Comparison of ENCODE assay signal across 1 cellular context in genomic region chr3:15375461-15376000, GRCh38.
A peak's percentile ranks its signal among the peaks of the same experiment; 100 is the strongest.
TF ChIP-seq lines count a peak whose summit lies in the region.

No MANE protein-coding gene starts in this region.

TF ChIP-seq in K562, 482 proteins besides CTCF, POLR2A, EP300 and RAD21 (continued from another document and continues in another):
- TF ChIP-seq, protein P1, sequence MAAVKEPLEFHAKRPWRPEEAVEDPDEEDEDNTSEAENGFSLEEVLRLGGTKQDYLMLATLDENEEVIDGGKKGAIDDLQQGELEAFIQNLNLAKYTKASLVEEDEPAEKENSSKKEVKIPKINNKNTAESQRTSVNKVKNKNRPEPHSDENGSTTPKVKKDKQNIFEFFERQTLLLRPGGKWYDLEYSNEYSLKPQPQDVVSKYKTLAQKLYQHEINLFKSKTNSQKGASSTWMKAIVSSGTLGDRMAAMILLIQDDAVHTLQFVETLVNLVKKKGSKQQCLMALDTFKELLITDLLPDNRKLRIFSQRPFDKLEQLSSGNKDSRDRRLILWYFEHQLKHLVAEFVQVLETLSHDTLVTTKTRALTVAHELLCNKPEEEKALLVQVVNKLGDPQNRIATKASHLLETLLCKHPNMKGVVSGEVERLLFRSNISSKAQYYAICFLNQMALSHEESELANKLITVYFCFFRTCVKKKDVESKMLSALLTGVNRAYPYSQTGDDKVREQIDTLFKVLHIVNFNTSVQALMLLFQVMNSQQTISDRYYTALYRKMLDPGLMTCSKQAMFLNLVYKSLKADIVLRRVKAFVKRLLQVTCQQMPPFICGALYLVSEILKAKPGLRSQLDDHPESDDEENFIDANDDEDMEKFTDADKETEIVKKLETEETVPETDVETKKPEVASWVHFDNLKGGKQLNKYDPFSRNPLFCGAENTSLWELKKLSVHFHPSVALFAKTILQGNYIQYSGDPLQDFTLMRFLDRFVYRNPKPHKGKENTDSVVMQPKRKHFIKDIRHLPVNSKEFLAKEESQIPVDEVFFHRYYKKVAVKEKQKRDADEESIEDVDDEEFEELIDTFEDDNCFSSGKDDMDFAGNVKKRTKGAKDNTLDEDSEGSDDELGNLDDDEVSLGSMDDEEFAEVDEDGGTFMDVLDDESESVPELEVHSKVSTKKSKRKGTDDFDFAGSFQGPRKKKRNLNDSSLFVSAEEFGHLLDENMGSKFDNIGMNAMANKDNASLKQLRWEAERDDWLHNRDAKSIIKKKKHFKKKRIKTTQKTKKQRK (IDR thresholded peaks at IDR 0.05; ENCODE audit: borderline replicate concordance, low read depth, low read length) = no peak
- TF ChIP-seq ZFP91 (CRISPR knock-in tag; IDR thresholded peaks at IDR 0.05) (no peak), MCM5 (IDR thresholded peaks at IDR 0.05; ENCODE audit: low read depth) (no peak), XRCC3 (IDR thresholded peaks at IDR 0.05) (no peak), MCM7 (IDR thresholded peaks at IDR 0.05) (no peak), DACH1 (IDR thresholded peaks at IDR 0.05; ENCODE audit: partially characterized antibody) (no peak), DPF2 (IDR thresholded peaks at IDR 0.05) (peak; percentile 38), DNMT1 (IDR thresholded peaks at IDR 0.05) (no peak), PHB (CRISPR knock-in tag; IDR thresholded peaks at IDR 0.05) (no peak), BCLAF1 (IDR thresholded peaks at IDR 0.05; ENCODE audit: borderline replicate concordance in 1 of 2, control insufficient read depth in 1 of 2, low read depth in 2 of 2, low read length in 1 of 2) (no peak), ZNF609 (CRISPR knock-in tag; IDR thresholded peaks at IDR 0.05; ENCODE audit: borderline replicate concordance) (no peak), ZNF384 (IDR thresholded peaks at IDR 0.05; ENCODE audit: low read depth, low read length) (no peak), MTA1 (IDR thresholded peaks at IDR 0.05; ENCODE audit: borderline replicate concordance) (no peak), ZNF668 (CRISPR knock-in tag; IDR thresholded peaks at IDR 0.05) (no peak), ATF1 (CRISPR knock-in tag; IDR thresholded peaks at IDR 0.05) (no peak), ATF1 (tag; IDR thresholded peaks at IDR 0.05) (no peak), ZBTB11 (CRISPR knock-in tag; IDR thresholded peaks at IDR 0.05) (no peak), NR1H2 (CRISPR knock-in tag; IDR thresholded peaks at IDR 0.05) (no peak), ZNF785 (CRISPR knock-in tag; IDR thresholded peaks at IDR 0.05) (no peak), ARID1B (IDR thresholded peaks at IDR 0.05) (peak; percentile 22; the same call in 1 of the 2 replicates), RUNX1 (IDR thresholded peaks at IDR 0.05; ENCODE audit: low read depth) (no peak), HMGXB4 (CRISPR knock-in tag; IDR thresholded peaks at IDR 0.05) (no peak), HMGN3 (IDR thresholded peaks at IDR 0.05; ENCODE audit: borderline replicate concordance, extremely low read depth, insufficient read length, low read depth, low read length) (no peak), KDM4B (IDR thresholded peaks at IDR 0.05; ENCODE audit: borderline replicate concordance in 2 of 2, low read depth in 1 of 2) (no peak)
- TF ChIP-seq, protein P2, sequence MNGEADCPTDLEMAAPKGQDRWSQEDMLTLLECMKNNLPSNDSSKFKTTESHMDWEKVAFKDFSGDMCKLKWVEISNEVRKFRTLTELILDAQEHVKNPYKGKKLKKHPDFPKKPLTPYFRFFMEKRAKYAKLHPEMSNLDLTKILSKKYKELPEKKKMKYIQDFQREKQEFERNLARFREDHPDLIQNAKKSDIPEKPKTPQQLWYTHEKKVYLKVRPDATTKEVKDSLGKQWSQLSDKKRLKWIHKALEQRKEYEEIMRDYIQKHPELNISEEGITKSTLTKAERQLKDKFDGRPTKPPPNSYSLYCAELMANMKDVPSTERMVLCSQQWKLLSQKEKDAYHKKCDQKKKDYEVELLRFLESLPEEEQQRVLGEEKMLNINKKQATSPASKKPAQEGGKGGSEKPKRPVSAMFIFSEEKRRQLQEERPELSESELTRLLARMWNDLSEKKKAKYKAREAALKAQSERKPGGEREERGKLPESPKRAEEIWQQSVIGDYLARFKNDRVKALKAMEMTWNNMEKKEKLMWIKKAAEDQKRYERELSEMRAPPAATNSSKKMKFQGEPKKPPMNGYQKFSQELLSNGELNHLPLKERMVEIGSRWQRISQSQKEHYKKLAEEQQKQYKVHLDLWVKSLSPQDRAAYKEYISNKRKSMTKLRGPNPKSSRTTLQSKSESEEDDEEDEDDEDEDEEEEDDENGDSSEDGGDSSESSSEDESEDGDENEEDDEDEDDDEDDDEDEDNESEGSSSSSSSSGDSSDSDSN (IDR thresholded peaks at IDR 0.05; ENCODE audit: borderline replicate concordance in 1 of 2, low read depth in 2 of 2, low read length in 2 of 2) = no peak
- TF ChIP-seq, protein P3, sequence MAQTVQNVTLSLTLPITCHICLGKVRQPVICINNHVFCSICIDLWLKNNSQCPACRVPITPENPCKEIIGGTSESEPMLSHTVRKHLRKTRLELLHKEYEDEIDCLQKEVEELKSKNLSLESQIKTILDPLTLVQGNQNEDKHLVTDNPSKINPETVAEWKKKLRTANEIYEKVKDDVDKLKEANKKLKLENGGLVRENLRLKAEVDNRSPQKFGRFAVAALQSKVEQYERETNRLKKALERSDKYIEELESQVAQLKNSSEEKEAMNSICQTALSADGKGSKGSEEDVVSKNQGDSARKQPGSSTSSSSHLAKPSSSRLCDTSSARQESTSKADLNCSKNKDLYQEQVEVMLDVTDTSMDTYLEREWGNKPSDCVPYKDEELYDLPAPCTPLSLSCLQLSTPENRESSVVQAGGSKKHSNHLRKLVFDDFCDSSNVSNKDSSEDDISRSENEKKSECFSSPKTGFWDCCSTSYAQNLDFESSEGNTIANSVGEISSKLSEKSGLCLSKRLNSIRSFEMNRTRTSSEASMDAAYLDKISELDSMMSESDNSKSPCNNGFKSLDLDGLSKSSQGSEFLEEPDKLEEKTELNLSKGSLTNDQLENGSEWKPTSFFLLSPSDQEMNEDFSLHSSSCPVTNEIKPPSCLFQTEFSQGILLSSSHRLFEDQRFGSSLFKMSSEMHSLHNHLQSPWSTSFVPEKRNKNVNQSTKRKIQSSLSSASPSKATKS (CRISPR knock-in tag; IDR thresholded peaks at IDR 0.05) = no peak
- TF ChIP-seq, protein P4, sequence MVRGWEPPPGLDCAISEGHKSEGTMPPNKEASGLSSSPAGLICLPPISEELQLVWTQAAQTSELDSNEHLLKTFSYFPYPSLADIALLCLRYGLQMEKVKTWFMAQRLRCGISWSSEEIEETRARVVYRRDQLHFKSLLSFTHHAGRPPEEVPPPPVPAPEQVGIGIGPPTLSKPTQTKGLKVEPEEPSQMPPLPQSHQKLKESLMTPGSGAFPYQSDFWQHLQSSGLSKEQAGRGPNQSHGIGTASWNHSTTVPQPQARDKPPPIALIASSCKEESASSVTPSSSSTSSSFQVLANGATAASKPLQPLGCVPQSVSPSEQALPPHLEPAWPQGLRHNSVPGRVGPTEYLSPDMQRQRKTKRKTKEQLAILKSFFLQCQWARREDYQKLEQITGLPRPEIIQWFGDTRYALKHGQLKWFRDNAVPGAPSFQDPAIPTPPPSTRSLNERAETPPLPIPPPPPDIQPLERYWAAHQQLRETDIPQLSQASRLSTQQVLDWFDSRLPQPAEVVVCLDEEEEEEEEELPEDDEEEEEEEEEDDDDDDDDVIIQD (CRISPR knock-in tag; IDR thresholded peaks at IDR 0.05) = no peak
- TF ChIP-seq, protein P5, sequence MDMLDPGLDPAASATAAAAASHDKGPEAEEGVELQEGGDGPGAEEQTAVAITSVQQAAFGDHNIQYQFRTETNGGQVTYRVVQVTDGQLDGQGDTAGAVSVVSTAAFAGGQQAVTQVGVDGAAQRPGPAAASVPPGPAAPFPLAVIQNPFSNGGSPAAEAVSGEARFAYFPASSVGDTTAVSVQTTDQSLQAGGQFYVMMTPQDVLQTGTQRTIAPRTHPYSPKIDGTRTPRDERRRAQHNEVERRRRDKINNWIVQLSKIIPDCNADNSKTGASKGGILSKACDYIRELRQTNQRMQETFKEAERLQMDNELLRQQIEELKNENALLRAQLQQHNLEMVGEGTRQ (CRISPR knock-in tag; IDR thresholded peaks at IDR 0.05) = no peak
